Comparison of ENCODE assay signal across 8 cellular contexts in the genomic region with DNA sequence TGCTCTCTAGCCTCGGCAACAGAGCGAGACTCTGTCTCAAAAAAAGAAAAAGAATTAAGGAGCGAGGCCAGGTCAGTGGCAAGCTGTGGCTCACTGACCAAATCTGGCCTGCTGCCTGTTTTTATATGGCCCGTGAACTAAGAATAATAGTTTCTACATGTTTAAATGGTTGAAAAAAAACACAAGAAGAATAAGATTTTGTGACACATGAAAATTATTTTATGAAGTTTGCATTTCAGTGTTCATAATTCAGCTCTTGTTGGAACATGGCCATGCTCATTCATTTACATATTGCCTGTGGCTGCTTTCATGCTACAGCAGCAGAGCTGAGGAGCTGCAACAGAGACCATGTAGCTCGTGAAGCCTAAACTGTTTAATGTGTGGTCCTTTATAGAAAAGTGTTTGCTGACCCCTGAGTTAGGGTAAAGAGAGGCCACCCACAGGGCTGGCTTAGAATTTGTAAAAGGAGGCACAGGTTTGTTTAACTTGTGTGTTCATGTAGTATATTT. TPM values are rescaled to one million over a fixed set of nuclear protein-coding genes. Genes with fewer than 3 reads are reported as not detected.
A peak's percentile ranks its signal among the peaks of the same experiment; 100 is the strongest.
DNase-seq lines count a peak whose midpoint lies in the region; ATAC-seq, FAIRE-seq and TF ChIP-seq lines count a peak whose summit lies in the region.

No MANE protein-coding gene starts in this region.

- peaks cover 44% of the 10 kb centered on the region for H3K4me1 ChIP-seq in lower lobe of right lung

- intact Hi-C loops in lower lobe of right lung (cut with DNase I) = no loop called here

- no peaks in the 10 kb centered on the region for H3K9me3 ChIP-seq in lower lobe of right lung

- TF ChIP-seq POLR2A in H54 (IDR thresholded peaks at IDR 0.05; ENCODE audit: low read depth, low read length) = no peak

- ATAC-seq in HG02642 (IDR thresholded peaks at IDR 0.05; ENCODE audit: poor library complexity, unreplicated experiment) (peak; percentile 55), SK-N-SH treated with all-trans-retinoic acid at 6 μM for 48 hours (peak; percentile 25; the same call in 1 of the 3 replicates), lower lobe of right lung (no peak)

- no peak for TF ChIP-seq CTCF in AG09319 (IDR thresholded peaks at IDR 0.05; ENCODE audit: low read depth, low read length)
- no peak for TF ChIP-seq CTCF in lower lobe of right lung (IDR thresholded peaks at IDR 0.05)

- no peak overlapping the region for H3K4me3 ChIP-seq in lower lobe of right lung

- H3K36me3 ChIP-seq in lower lobe of right lung = peaks cover 5% of the 10 kb centered on the region

- no peak for FAIRE-seq in H54 (lab: Jason Lieb, UNC)

- H3K27ac ChIP-seq in lower lobe of right lung = peak overlapping the region; percentile 80

- DNase-seq in AG09319 (ENCODE audit: extremely low read depth, low read depth) (peak; percentile 39), lower lobe of right lung (no peak), H54 (ENCODE audit: insufficient read length, low spot score) (no peak), NCI-H1436 treated with DMSO at 0.1 percent for 48 hours (lab: John Stamatoyannopoulos, UW) (no peak), cortex of kidney (lab: John Stamatoyannopoulos, UW) (no peak), NOMO-1 (lab: John Stamatoyannopoulos, UW; ENCODE audit: unreplicated experiment in 2 of 2) (no peak)

- no peaks in the 10 kb centered on the region for H3K27me3 ChIP-seq in lower lobe of right lung (ENCODE audit: low read depth)

TF ChIP-seq in SK-N-SH treated with all-trans-retinoic acid at 6 μM for 48 hours, 23 proteins besides CTCF, POLR2A, EP300 and RAD21:
- no peak for TF ChIP-seq ISL1 (CRISPR knock-in tag; IDR thresholded peaks at IDR 0.05)
- TF ChIP-seq GLIS3 (CRISPR knock-in tag; IDR thresholded peaks at IDR 0.05) = no peak
- TF ChIP-seq ZFP30 (CRISPR knock-in tag; IDR thresholded peaks at IDR 0.05) = no peak
- TF ChIP-seq SNAI2 (CRISPR knock-in tag; IDR thresholded peaks at IDR 0.05) = no peak
- no peak for TF ChIP-seq CSRNP3 (CRISPR knock-in tag; IDR thresholded peaks at IDR 0.05)
- TF ChIP-seq ZFP3 (CRISPR knock-in tag; IDR thresholded peaks at IDR 0.05) = no peak
- TF ChIP-seq ESRRG (CRISPR knock-in tag; IDR thresholded peaks at IDR 0.05) = no peak
- no peak for TF ChIP-seq BACH2 (CRISPR knock-in tag; IDR thresholded peaks at IDR 0.05; ENCODE audit: borderline replicate concordance)
- no peak for TF ChIP-seq ZC3H10 (CRISPR knock-in tag; IDR thresholded peaks at IDR 0.05)
- TF ChIP-seq ARNTL (CRISPR knock-in tag; IDR thresholded peaks at IDR 0.05; ENCODE audit: borderline replicate concordance, low read depth) = no peak
- TF ChIP-seq CSDC2 (CRISPR knock-in tag; IDR thresholded peaks at IDR 0.05) = no peak
- TF ChIP-seq RARB (CRISPR knock-in tag; IDR thresholded peaks at IDR 0.05) = no peak
- no peak for TF ChIP-seq PATZ1 (CRISPR knock-in tag; IDR thresholded peaks at IDR 0.05; ENCODE audit: borderline replicate concordance)
- no peak for TF ChIP-seq PPARA (CRISPR knock-in tag; IDR thresholded peaks at IDR 0.05; ENCODE audit: borderline replicate concordance)
- TF ChIP-seq ZNF565 (CRISPR knock-in tag; conservative IDR thresholded peaks at IDR 0.05; ENCODE audit: low read depth) = no peak
- TF ChIP-seq CREB5 (CRISPR knock-in tag; IDR thresholded peaks at IDR 0.05; ENCODE audit: low read depth) = no peak

RNA-seq across cellular contexts. Expression of gene MFSD6, which starts 59.5 kb away (rescaled TPM):
- 50.5 TPM for total RNA-seq in lower lobe of right lung

Comparison
In these comparisons a context has a peak if more than half of its experiments do, and no peak if none do; other contexts are left out.
1. ATAC-seq: peak in HG02642 (single experiment) and SK-N-SH treated with all-trans-retinoic acid at 6 μM for 48 hours (single experiment); none in lower lobe of right lung (0 of 2).